In the genomic region with DNA sequence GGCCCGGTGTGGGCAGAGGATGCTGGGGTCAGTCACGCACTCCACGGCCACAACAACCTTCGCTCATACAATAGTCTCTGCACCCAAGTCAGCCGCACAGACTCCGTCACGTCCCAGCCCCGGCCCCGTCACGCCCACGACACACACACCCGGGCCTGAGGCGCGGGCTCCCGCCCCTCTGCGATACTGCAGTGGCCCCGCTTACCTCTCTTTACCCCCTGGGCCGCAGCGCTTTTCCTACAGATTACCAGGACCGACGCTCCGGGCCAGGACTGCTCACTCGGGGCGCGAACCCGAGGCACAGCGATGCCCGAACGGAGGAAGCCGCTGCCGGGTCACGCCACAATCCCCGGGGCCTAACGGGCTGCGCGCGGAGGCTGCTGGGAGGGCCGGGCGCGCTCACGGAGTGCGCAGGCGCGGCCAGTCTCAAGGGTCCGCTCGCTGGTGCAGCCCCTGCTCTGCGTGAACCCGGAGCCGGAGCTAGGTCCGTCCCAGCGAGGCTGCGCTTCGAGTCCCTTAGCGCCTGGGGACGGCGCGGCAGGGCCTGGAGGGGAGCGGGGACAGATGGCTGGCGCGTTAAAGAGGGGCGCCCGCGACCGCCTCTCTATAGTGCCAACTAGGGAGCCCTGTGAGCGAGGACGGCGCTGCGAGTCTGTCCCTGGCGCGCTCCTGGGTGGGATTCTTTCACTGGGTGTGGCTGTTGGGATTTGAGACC, we compare ENCODE assay signal across 8 cellular contexts. TPM values are rescaled to one million over a fixed set of nuclear protein-coding genes. Genes with fewer than 3 reads are reported as not detected.
A peak's percentile ranks its signal among the peaks of the same experiment; 100 is the strongest.
DNase-seq lines count a peak whose midpoint lies in the region; ATAC-seq and TF ChIP-seq lines count a peak whose summit lies in the region.

A gene (minus strand): TSS at position 358 of the 715 bp plus-strand sequence. CDS start 8,855 bp downstream, outside the sequence.

- WGBS in heart right ventricle, 2 donors, result 0 to 1% methylated on average over 70 of the region's 70 CpGs
- WGBS in transverse colon (ENCODE audit: low coverage in 1 of 2), 2 donors, result 9% methylated on average over 41 of the region's 70 CpGs; no CpG with 5 or more reads in 1 of the 2 donors

- peak within 1 kb of the TSS; percentile 90 for H3K4me3 Mint-ChIP-seq in CD8-positive, alpha-beta T cell

- intact Hi-C loops in CD8-positive, alpha-beta T cell (cut with DNase I, micrococcal nuclease), result loop anchor here (1.0 to 5.0 kb wide), 6 partner anchors 39 to 799 kb away; a partner anchor contains a TSS
- intact Hi-C loops in heart right ventricle (cut with DNase I) (loop anchor here in 5 of 10 donors (1.0 to 5.0 kb wide), 5 partner anchors 36 to 71 kb away; a partner anchor contains a TSS), posterior cingulate gyrus (cut with DNase I) (loop anchor here (2.0 to 5.0 kb wide), 2 partner anchors 41 to 70 kb away; a partner anchor contains a TSS), transverse colon (cut with DNase I; ENCODE audit: low total_unique reads) (no loop called here)

- H3K27ac Mint-ChIP-seq in CD8-positive, alpha-beta T cell, result peak within 1 kb of the TSS; percentile 93

- peaks cover 22% of the 10 kb centered on the region for H3K9me3 Mint-ChIP-seq in CD8-positive, alpha-beta T cell

- H3K4me2 ChIP-seq in Karpas-422 (ENCODE audit: low read depth, low read length, poor library complexity, severe bottlenecking), result peak within 1 kb of the TSS; percentile 99

- peaks cover 4% of the 10 kb centered on the region for H3K9me3 ChIP-seq in CD8-positive, alpha-beta T cell (ENCODE audit: low read length)
- peaks cover 18% of the 10 kb centered on the region for H3K9me3 ChIP-seq in Karpas-422 (ENCODE audit: low read length)
- peaks cover 0 to 35% (median 0%) of the 10 kb centered on the region in 11 donors for H3K9me3 ChIP-seq in heart right ventricle
- no peaks in the 10 kb centered on the region for H3K9me3 ChIP-seq in transverse colon

- no peaks in the 10 kb centered on the region for H3K36me3 ChIP-seq in CD8-positive, alpha-beta T cell (ENCODE audit: insufficient read depth, low read length)
- H3K36me3 ChIP-seq in Karpas-422 (ENCODE audit: insufficient read depth, low read length), result peaks cover 36% of the 10 kb centered on the region
- peaks cover 0 to 2% (median 0%) of the 10 kb centered on the region in 9 donors for H3K36me3 ChIP-seq in heart right ventricle
- H3K36me3 ChIP-seq in transverse colon, result peaks cover 0 to 5% (median 0%) of the 10 kb centered on the region in 4 donors

- no peaks in the 10 kb centered on the region for H3K27me3 ChIP-seq in CD8-positive, alpha-beta T cell (ENCODE audit: insufficient read depth, low read length)
- H3K27me3 ChIP-seq in Karpas-422 (ENCODE audit: low read length) (no peaks in the 10 kb centered on the region), heart right ventricle (peaks cover 0 to 21% (median 0%) of the 10 kb centered on the region in 7 donors), transverse colon (peaks cover 11% of the 10 kb centered on the region)

- CTCF ChIA-PET in CD8-positive, alpha-beta T cell (lab: Charles Lee), result interaction anchor here (1.5 kb wide), 1 partner anchor 84 kb away, joined by 3 read pairs; no protein-coding TSS in a partner anchor

- TF ChIP-seq CTCF in CD8-positive, alpha-beta T cell (IDR thresholded peaks at IDR 0.05), result no peak
- TF ChIP-seq CTCF in heart right ventricle (IDR thresholded peaks at IDR 0.05), result peak in 1 of 9 donors; percentile 12
- TF ChIP-seq CTCF in transverse colon (IDR thresholded peaks at IDR 0.05), result no peak

- H2AFZ ChIP-seq in Karpas-422 (ENCODE audit: low read length), result peak within 1 kb of the TSS; percentile 99

- H3K27me3 Mint-ChIP-seq in CD8-positive, alpha-beta T cell (ENCODE audit: low read depth), result peaks cover 14% of the 10 kb centered on the region

- POLR2A ChIA-PET in CD8-positive, alpha-beta T cell (lab: Charles Lee), result interaction anchor here (1.2 kb wide), 1 partner anchor 39 kb away, joined by 3 read pairs; a partner anchor contains a TSS

- peak; percentile 88 for ATAC-seq in CD8-positive, alpha-beta T cell
- peak; percentile 82 for ATAC-seq in GM21381 (IDR thresholded peaks at IDR 0.05; ENCODE audit: unreplicated experiment)
- ATAC-seq in SK-N-SH treated with all-trans-retinoic acid at 6 μM for 48 hours, result peak; percentile 96
- ATAC-seq in heart right ventricle, result peak; percentile 96 to 98 (median 98)

- peak within 1 kb of the TSS; percentile 95 for H3K4me3 ChIP-seq in CD8-positive, alpha-beta T cell (ENCODE audit: low read depth, low read length)
- H3K4me3 ChIP-seq in Karpas-422 (ENCODE audit: low read length) (peak within 1 kb of the TSS; percentile 84), heart right ventricle (peak within 1 kb of the TSS; percentile 59 to 94 (median 78)), transverse colon (peak within 1 kb of the TSS; percentile 42 to 73 (median 68))

- peak within 1 kb of the TSS; percentile 76 for H3K27ac ChIP-seq in CD8-positive, alpha-beta T cell (ENCODE audit: low read depth, low read length)
- H3K27ac ChIP-seq in Karpas-422 (ENCODE audit: low read length) (peak within 1 kb of the TSS; percentile 35), heart right ventricle (peak within 1 kb of the TSS; percentile 86 to 96 (median 92)), transverse colon (peak within 1 kb of the TSS; percentile 85 to 90 (median 88))

- in situ Hi-C loops in transverse colon (cut with MboI; ENCODE audit: low pct_ligation_motif_present in 1 of 4, low pct_unique_long_range_greater_than_20kb in 1 of 4, low sequenced_read_pairs in 3 of 4), result no loop called here

- peak within 1 kb of the TSS; percentile 81 for H3K9ac ChIP-seq in Karpas-422 (ENCODE audit: low read length)

- H3K36me3 Mint-ChIP-seq in CD8-positive, alpha-beta T cell, result peaks cover 38% of the 10 kb centered on the region

- peak; percentile 56 to 87 (median 71) for DNase-seq in CD8-positive, alpha-beta T cell
- DNase-seq in Karpas-422 (peak; percentile 97), heart right ventricle (peak; percentile 86 to 90), posterior cingulate gyrus (peak; percentile 72 to 97 (median 79)), transverse colon (peak; percentile 73)
- peak; percentile 42 for DNase-seq in activated naive CD8-positive, alpha-beta T cell treated with anti-CD3 and anti-CD28 coated beads, Interleukin-2, amount 50 U/mL, for 16 hours (ENCODE audit: low read depth, low spot score)

- H3K4me1 ChIP-seq in CD8-positive, alpha-beta T cell (ENCODE audit: insufficient read depth, low read length), result peaks cover 19% of the 10 kb centered on the region
- H3K4me1 ChIP-seq in Karpas-422 (ENCODE audit: low read length) (peaks cover 15% of the 10 kb centered on the region), heart right ventricle (peaks cover 2 to 46% (median 17%) of the 10 kb centered on the region in 9 donors), transverse colon (peaks cover 7 to 19% (median 13%) of the 10 kb centered on the region in 4 donors)

- no peak for TF ChIP-seq POLR2A in transverse colon (IDR thresholded peaks at IDR 0.05)

- H3K9me2 ChIP-seq in Karpas-422 (replicated peaks; ENCODE audit: insufficient read depth, low read length), result no peaks in the 10 kb centered on the region

- H3K4me1 Mint-ChIP-seq in CD8-positive, alpha-beta T cell (ENCODE audit: low read depth), result peaks cover 32% of the 10 kb centered on the region

- no peak for TF ChIP-seq EP300 in transverse colon (IDR thresholded peaks at IDR 0.05; ENCODE audit: low read depth)

- H3K79me2 ChIP-seq in Karpas-422 (ENCODE audit: low read length), result peaks cover 49% of the 10 kb centered on the region

- no peaks in the 10 kb centered on the region for H4K20me1 ChIP-seq in Karpas-422 (ENCODE audit: insufficient read depth, low read depth, low read length)

TF ChIP-seq in SK-N-SH treated with all-trans-retinoic acid at 6 μM for 48 hours, 23 proteins besides CTCF, POLR2A, EP300 and RAD21 (continues in another document):
- TF ChIP-seq ZNF8 (CRISPR knock-in tag; IDR thresholded peaks at IDR 0.05) (peak; percentile 70; the same call in 1 of the 2 replicates), GLIS3 (CRISPR knock-in tag; IDR thresholded peaks at IDR 0.05) (no peak)
- TF ChIP-seq, protein P1, sequence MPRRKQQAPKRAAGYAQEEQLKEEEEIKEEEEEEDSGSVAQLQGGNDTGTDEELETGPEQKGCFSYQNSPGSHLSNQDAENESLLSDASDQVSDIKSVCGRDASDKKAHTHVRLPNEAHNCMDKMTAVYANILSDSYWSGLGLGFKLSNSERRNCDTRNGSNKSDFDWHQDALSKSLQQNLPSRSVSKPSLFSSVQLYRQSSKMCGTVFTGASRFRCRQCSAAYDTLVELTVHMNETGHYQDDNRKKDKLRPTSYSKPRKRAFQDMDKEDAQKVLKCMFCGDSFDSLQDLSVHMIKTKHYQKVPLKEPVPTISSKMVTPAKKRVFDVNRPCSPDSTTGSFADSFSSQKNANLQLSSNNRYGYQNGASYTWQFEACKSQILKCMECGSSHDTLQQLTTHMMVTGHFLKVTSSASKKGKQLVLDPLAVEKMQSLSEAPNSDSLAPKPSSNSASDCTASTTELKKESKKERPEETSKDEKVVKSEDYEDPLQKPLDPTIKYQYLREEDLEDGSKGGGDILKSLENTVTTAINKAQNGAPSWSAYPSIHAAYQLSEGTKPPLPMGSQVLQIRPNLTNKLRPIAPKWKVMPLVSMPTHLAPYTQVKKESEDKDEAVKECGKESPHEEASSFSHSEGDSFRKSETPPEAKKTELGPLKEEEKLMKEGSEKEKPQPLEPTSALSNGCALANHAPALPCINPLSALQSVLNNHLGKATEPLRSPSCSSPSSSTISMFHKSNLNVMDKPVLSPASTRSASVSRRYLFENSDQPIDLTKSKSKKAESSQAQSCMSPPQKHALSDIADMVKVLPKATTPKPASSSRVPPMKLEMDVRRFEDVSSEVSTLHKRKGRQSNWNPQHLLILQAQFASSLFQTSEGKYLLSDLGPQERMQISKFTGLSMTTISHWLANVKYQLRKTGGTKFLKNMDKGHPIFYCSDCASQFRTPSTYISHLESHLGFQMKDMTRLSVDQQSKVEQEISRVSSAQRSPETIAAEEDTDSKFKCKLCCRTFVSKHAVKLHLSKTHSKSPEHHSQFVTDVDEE (CRISPR knock-in tag; IDR thresholded peaks at IDR 0.05), result 0 out of 2 replicates have a peak, but pooled peaks have one; percentile 10

RNA-seq across cellular contexts. Expression of the gene that starts here (rescaled TPM):
- total RNA-seq in CD8-positive, alpha-beta T cell, result 1 to 10 TPM; 5.3 to 5.6 TPM
- total RNA-seq in Karpas-422 (2014; rRNA removed; shearing (Covaris generic); ENCODE audit: low replicate concordance), result 14.4 and 23.0 TPM in 2 replicates
- total RNA-seq in heart right ventricle (1 to 10 TPM; 3.1 to 6.3 (median 4.3) TPM), transverse colon (1 to 10 TPM in 3 of 4 donors, under 1 TPM in 1; 0.80 to 3.7 (median 2.4) TPM)
- 1 to 10 TPM; 1.9 to 2.5 TPM for polyA plus RNA-seq in heart right ventricle

Comparison
In these comparisons a context has a peak if more than half of its experiments do, and no peak if none do; other contexts are left out.
1. Peak in every context shown above with its lines: DNase-seq, ATAC-seq, H3K4me3 ChIP-seq and H3K27ac ChIP-seq.
2. DNase-seq: peak in every context shown above with its lines; median percentile 97 in Karpas-422; 88 in heart right ventricle; 79 in posterior cingulate gyrus; 73 in transverse colon; 71 in CD8-positive, alpha-beta T cell; 42 in activated naive CD8-positive, alpha-beta T cell treated with anti-CD3 and anti-CD28 coated beads, Interleukin-2, amount 50 U/mL, for 16 hours.
3. H3K27ac ChIP-seq: peak in every context shown above with its lines; median percentile 92 in heart right ventricle; 88 in transverse colon; 76 in CD8-positive, alpha-beta T cell; 35 in Karpas-422.